Comparison of ENCODE assay signal across 10 cellular contexts in the genomic region with DNA sequence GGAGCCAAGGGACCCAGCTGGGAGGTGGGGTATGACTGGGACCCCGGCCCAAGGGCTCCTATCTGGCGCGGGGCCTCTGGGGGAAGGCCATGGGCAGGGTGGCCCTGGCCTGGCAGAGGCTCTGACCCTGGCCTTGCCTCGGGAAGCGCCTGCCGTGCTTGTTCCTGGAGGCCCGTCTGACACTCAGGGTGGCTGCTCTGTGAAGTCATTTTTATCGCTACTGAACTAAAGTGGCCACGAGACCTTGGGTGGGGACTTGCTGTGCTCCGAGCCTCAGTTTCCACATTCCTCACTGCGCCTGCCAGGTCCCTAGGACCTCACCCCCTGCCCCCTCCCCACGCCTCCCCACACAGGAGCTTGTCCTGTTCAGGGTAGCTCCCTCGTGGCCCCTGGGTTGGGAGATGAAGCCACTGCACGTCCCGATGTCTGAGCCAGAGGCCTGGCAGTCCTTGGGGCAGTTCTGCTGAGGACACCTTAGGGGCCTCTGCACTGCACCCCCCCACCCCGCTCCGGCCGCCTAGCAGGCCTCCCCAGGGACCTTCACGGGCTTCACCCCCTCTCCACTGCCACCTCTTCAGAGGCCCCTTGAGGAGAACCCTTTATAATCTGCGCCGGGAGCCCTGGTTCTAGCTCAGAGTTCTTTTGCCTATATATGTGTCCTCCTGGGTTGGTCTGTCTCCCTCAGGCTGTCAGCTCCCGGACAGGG. TPM values are rescaled to one million over a fixed set of nuclear protein-coding genes. Genes with fewer than 3 reads are reported as not detected.
A peak's percentile ranks its signal among the peaks of the same experiment; 100 is the strongest.
DNase-seq lines count a peak whose midpoint lies in the region; ATAC-seq and TF ChIP-seq lines count a peak whose summit lies in the region.
"Had no signal": no experiment of that assay in that cellular context is flagged by ENCODE, and none has a peak within 500 bp of the region (broad histone marks: within the 10 kb centered on the region; RNA-seq: fewer than 3 reads in every experiment).

No MANE protein-coding gene starts in this region.

- H3K4me1 Mint-ChIP-seq in Caco-2 (ENCODE audit: low read depth, unreplicated experiment) (peaks cover 8% of the 10 kb centered on the region), HFFc6 (ENCODE audit: low read depth) (no peaks in the 10 kb centered on the region)

- CTCF ChIA-PET in Caco-2 (lab: Charles Lee) (interaction anchor here (0.6 to 1.4 kb wide), 7 partner anchors 10 to 144 kb away, joined by 3 to 10 read pairs (median 3); no protein-coding TSS in a partner anchor), RWPE1 (lab: Yijun Ruan, JAX) (interaction anchor here (0.6 to 0.8 kb wide), 9 partner anchors 20 to 552 kb away, joined by 3 to 12 read pairs (median 3); no protein-coding TSS in a partner anchor)

- 64 to 73% (median 68%) methylated on average over 20 to 22 of the region's 22 CpGs for WGBS in psoas muscle, 3 donors

- H3K27ac Mint-ChIP-seq in Caco-2 (ENCODE audit: unreplicated experiment) (no peak overlapping the region), HFFc6 (no peak overlapping the region)

- BruUV-seq in Caco-2 (replicated peaks; lab: Mats Ljungman, UMichigan), result no TSS peak

- H3K36me3 ChIP-seq in Caco-2 (ENCODE audit: control insufficient read depth, insufficient read depth, low read length) (no peaks in the 10 kb centered on the region), iPS-15b (ENCODE audit: control insufficient read depth, insufficient read depth, low read length) (no peaks in the 10 kb centered on the region), psoas muscle (ENCODE audit: insufficient read depth in 1 of 2, low read depth in 1 of 2) (no peaks in the 10 kb centered on the region)
- H3K36me3 ChIP-seq: upper lobe of left lung had no signal

- no peak overlapping the region for H3K9ac ChIP-seq in iPS-15b (ENCODE audit: low read depth, low read length)

- peak in 3 of 4 donors; percentile 8 to 19 (median 9) for ATAC-seq in psoas muscle
- ATAC-seq in GM19351 (IDR thresholded peaks at IDR 0.05; ENCODE audit: unreplicated experiment), result no peak
- no peak for ATAC-seq in HG02973 (IDR thresholded peaks at IDR 0.05; ENCODE audit: unreplicated experiment)

- no peaks in the 10 kb centered on the region for H3K9me3 Mint-ChIP-seq in Caco-2 (ENCODE audit: unreplicated experiment)
- no peaks in the 10 kb centered on the region for H3K9me3 Mint-ChIP-seq in HFFc6

- H3K4me3 Mint-ChIP-seq in Caco-2 (ENCODE audit: unreplicated experiment) (peak overlapping the region; percentile 53), HFFc6 (no peak overlapping the region)

- no peak for DNase-seq in Caco-2
- no peak for DNase-seq in RWPE1 (ENCODE audit: low spot score)
- peak in 1 of 2 donors; percentile 55 for DNase-seq in psoas muscle
- DNase-seq in HFFc6, result no peak
- DNase-seq in stimulated activated CD4-positive, alpha-beta T cell treated with anti-CD3 and anti-CD28 coated beads, Interleukin-4, amount 100 ng/mL, for 24 hours, result no peak
- DNase-seq: SHP77 had no signal

- H3K27me3 ChIP-seq in Caco-2 (replicated peaks; ENCODE audit: control insufficient read depth, insufficient read depth, low read length) (no peaks in the 10 kb centered on the region), iPS-15b (ENCODE audit: control insufficient read depth, insufficient read depth, low read length) (peaks cover 33% of the 10 kb centered on the region), psoas muscle (ENCODE audit: insufficient read depth in 3 of 3, low read length in 2 of 3) (peaks cover 0 to 38% (median 9%) of the 10 kb centered on the region in 3 donors)

- H3K4me1 ChIP-seq in Caco-2 (peaks cover 3% of the 10 kb centered on the region; the same call in 1 of the 2 replicates), iPS-15b (ENCODE audit: control insufficient read depth, insufficient read depth, low read length) (no peaks in the 10 kb centered on the region), psoas muscle (peaks cover 7% of the 10 kb centered on the region)

- POLR2A ChIA-PET in Caco-2 (lab: Charles Lee), result no interaction called here
- POLR2A ChIA-PET in RWPE1 (lab: Yijun Ruan, JAX; ENCODE audit: low non-redundant PET), result interaction anchor here (0.6 kb wide), 1 partner anchor 166 kb away, joined by 3 read pairs; no protein-coding TSS in a partner anchor

- TF ChIP-seq CTCF in Caco-2 (IDR thresholded peaks at IDR 0.05; ENCODE audit: insufficient read depth in 1 of 2, low read depth in 1 of 2, low read length in 1 of 2, severe bottlenecking in 1 of 2, unreplicated experiment in 1 of 2) (no peak), RWPE1 (conservative IDR thresholded peaks at IDR 0.05; ENCODE audit: low read depth) (no peak), psoas muscle (IDR thresholded peaks at IDR 0.05) (no peak), HFFc6 (IDR thresholded peaks at IDR 0.05) (no peak)

- peak overlapping the region; percentile 12; the same call in 1 of the 2 replicates for H3K27ac ChIP-seq in RWPE1
- no peak overlapping the region for H3K27ac ChIP-seq in psoas muscle
- H3K27ac ChIP-seq: upper lobe of left lung had no signal

- intact Hi-C loops in Caco-2 (cut with micrococcal nuclease; ENCODE audit: unreplicated experiment), result loop anchor here (1.0 to 5.0 kb wide), 3 partner anchors 105 to 526 kb away; no protein-coding TSS in a partner anchor
- intact Hi-C loops in psoas muscle (cut with DNase I), result loop anchor here (1.0 to 5.0 kb wide), 4 partner anchors 105 to 611 kb away; no protein-coding TSS in a partner anchor

- peak overlapping the region; percentile 26 for H3K4me3 ChIP-seq in Caco-2 (ENCODE audit: low read depth, low read length)
- peak overlapping the region; percentile 50 for H3K4me3 ChIP-seq in iPS-15b (ENCODE audit: low read depth, low read length)
- peak overlapping the region; percentile 18 for H3K4me3 ChIP-seq in psoas muscle

- peaks cover 8% of the 10 kb centered on the region for H3K27me3 Mint-ChIP-seq in Caco-2 (ENCODE audit: insufficient read depth, unreplicated experiment)
- peaks cover 61% of the 10 kb centered on the region for H3K27me3 Mint-ChIP-seq in HFFc6 (ENCODE audit: insufficient read depth)

- H3K9me3 ChIP-seq in Caco-2, result no peaks in the 10 kb centered on the region
- H3K9me3 ChIP-seq in iPS-15b (ENCODE audit: control insufficient read depth, insufficient read depth, low read length), result no peaks in the 10 kb centered on the region
- no peaks in the 10 kb centered on the region for H3K9me3 ChIP-seq in psoas muscle
- H3K9me3 ChIP-seq: upper lobe of left lung had no signal

- H3K36me3 Mint-ChIP-seq in Caco-2 (ENCODE audit: insufficient read depth, unreplicated experiment), result no peaks in the 10 kb centered on the region
- H3K36me3 Mint-ChIP-seq in HFFc6 (ENCODE audit: low read depth), result no peaks in the 10 kb centered on the region

RNA-seq across cellular contexts. Expression of gene SORCS2, which starts 0.6 kb away (rescaled TPM):
- total RNA-seq in Caco-2 (2022) (1.6 and 2.1 TPM in 2 replicates), psoas muscle (1 to 10 TPM in 2 of 4 donors, under 1 TPM in 2; 0.36 to 1.5 (median 0.89) TPM)
- under 1 TPM; 0.18 to 0.32 (median 0.18) TPM for polyA plus RNA-seq in psoas muscle
- under 1 TPM in 3 of 6 experiments, not detected in 3; 0.05 to 0.15 (median 0.12) TPM for total RNA-seq in HFFc6 (2021; fragmentation: NEBNext Ultra II Directional; extraction: Animal tissue kit (Norgen Biotek cat#: 25700))

Comparison
In these comparisons a context has a peak if more than half of its experiments do, and no peak if none do; other contexts are left out.
1. ATAC-seq: peak in psoas muscle (3 of 4); none in GM19351 (single experiment) and HG02973 (single experiment).
2. Peak in every context shown above with its lines, with median percentiles within 50 percentile points of each other: H3K4me3 ChIP-seq.